23 cellular contexts compared by ENCODE assay signal in genomic region chr9:88604836-88605499, GRCh38.
DNase-seq lines count a peak whose midpoint lies in the region; ATAC-seq and TF ChIP-seq lines count a peak whose summit lies in the region.
"Had no signal": no experiment of that assay in that cellular context is flagged by ENCODE, and none has a peak within 500 bp of the region (broad histone marks: within the 10 kb centered on the region; RNA-seq: fewer than 3 reads in every experiment).

No MANE protein-coding gene starts in this region.

- H4K8ac ChIP-seq in trophoblast cell (ENCODE audit: low read depth, low read length), result no peak overlapping the region

- CTCF ChIA-PET in CD8-positive, alpha-beta memory T cell (lab: Charles Lee), result no interaction called here

- intact Hi-C loops in body of pancreas (cut with DNase I), result no loop called here
- intact Hi-C loops in thyroid gland (cut with DNase I), result no loop called here

- H3K4me2 ChIP-seq in trophoblast cell (ENCODE audit: low read length), result no peak overlapping the region
- H3K4me2 ChIP-seq: PC-9 had no signal

- POLR2A ChIA-PET in CD8-positive, alpha-beta memory T cell (lab: Charles Lee), result no interaction called here

- no peak overlapping the region for H2AFZ ChIP-seq in trophoblast cell (ENCODE audit: insufficient read depth, low read length, poor library complexity)
- H2AFZ ChIP-seq: PC-9 had no signal

- H3K9me3 ChIP-seq in gastroesophageal sphincter (no peaks in the 10 kb centered on the region), trophoblast cell (ENCODE audit: insufficient read depth, low read depth, low read length) (peaks cover 2% of the 10 kb centered on the region), body of pancreas (no peaks in the 10 kb centered on the region), thyroid gland (no peaks in the 10 kb centered on the region)
- H3K9me3 ChIP-seq in CD8-positive, alpha-beta memory T cell (ENCODE audit: low read length), result no peaks in the 10 kb centered on the region
- H3K9me3 ChIP-seq: MG63, tibial nerve had no signal

- H3K27me3 Mint-ChIP-seq in CD8-positive, alpha-beta memory T cell, result peaks cover 0 to 3% of the 10 kb centered on the region in 2 donors
- H3K27me3 Mint-ChIP-seq: IgD-negative memory B cell had no signal

- H3K27ac Mint-ChIP-seq in CD8-positive, alpha-beta memory T cell, result no peak overlapping the region
- H3K27ac Mint-ChIP-seq: activated naive CD8-positive, alpha-beta T cell treated with anti-CD3 and anti-CD28 coated beads, Interleukin-2, amount 10 ng/mL, durations not matched to agents 7 days and 5 days; activated T-cell treated with anti-CD3 and anti-CD28 coated beads, Interleukin-2, amount 50 U/mL, for 72 hours; effector memory CD8-positive, alpha-beta T cell; IgD-negative memory B cell; stimulated activated effector memory CD8-positive, alpha-beta T cell treated with anti-CD3 and anti-CD28 coated beads, Interleukin-12 subunit alpha, Interleukin-12 subunit beta, amount 100 ng/mL, for 72 hours had no signal

- no peak overlapping the region for H2BK120ac ChIP-seq in trophoblast cell (ENCODE audit: insufficient read depth, low read length, poor library complexity)

- H3K27ac ChIP-seq in angular gyrus (ENCODE audit: low read depth, low read length) (peak overlapping the region; percentile 54), gastroesophageal sphincter (peak overlapping the region; percentile 83 to 99 (median 90)), trophoblast cell (ENCODE audit: low read depth, low read length) (no peak overlapping the region), body of pancreas (no peak overlapping the region), thyroid gland (no peak overlapping the region)
- H3K27ac ChIP-seq in CD8-positive, alpha-beta memory T cell (ENCODE audit: low read depth, low read length), result no peak overlapping the region
- H3K27ac ChIP-seq: PC-9, SK-N-MC had no signal

- H2AK5ac ChIP-seq in trophoblast cell (ENCODE audit: low read length), result no peak overlapping the region

- H2BK12ac ChIP-seq in trophoblast cell (ENCODE audit: low read length), result no peak overlapping the region

- DNase-seq in trophoblast cell, result no peak
- DNase-seq in ureter (ENCODE audit: low spot score), result peak; percentile 62
- DNase-seq in CD8-positive, alpha-beta memory T cell, result no peak
- no peak for DNase-seq in NCI-H146 treated with DMSO at 0.1 percent for 48 hours (lab: John Stamatoyannopoulos, UW; ENCODE audit: unreplicated experiment)
- DNase-seq in body of pancreas, result no peak
- DNase-seq in thyroid gland, result no peak
- DNase-seq: activated naive CD8-positive, alpha-beta T cell treated with anti-CD3 and anti-CD28 coated beads, Interleukin-2, amount 10 ng/mL, durations not matched to agents 7 days and 5 days; activated T-cell treated with anti-CD3 and anti-CD28 coated beads, Interleukin-2, amount 50 U/mL, for 72 hours; cerebellar nuclear complex; DND-41; effector memory CD8-positive, alpha-beta T cell; MG63; NCI-H146; PC-9; retina had no signal

- no peak for TF ChIP-seq CTCF in gastroesophageal sphincter (IDR thresholded peaks at IDR 0.05)
- TF ChIP-seq CTCF in body of pancreas (IDR thresholded peaks at IDR 0.05), result no peak
- no peak for TF ChIP-seq CTCF in thyroid gland (IDR thresholded peaks at IDR 0.05)

- H3K79me1 ChIP-seq in trophoblast cell (ENCODE audit: low read length), result no peaks in the 10 kb centered on the region

- H3K9ac ChIP-seq in trophoblast cell (ENCODE audit: low read length), result peak overlapping the region; percentile 64

- H3K18ac ChIP-seq in trophoblast cell (ENCODE audit: low read length), result no peak overlapping the region

- ATAC-seq in gastroesophageal sphincter, result peak; percentile 89
- ATAC-seq in body of pancreas, result no peak
- ATAC-seq: activated CD4-positive, CD25-positive, alpha-beta regulatory T cell treated with anti-CD3 and anti-CD28 coated beads, Interleukin-2, amount 50 U/mL, for 24 hours; activated T-cell treated with anti-CD3 and anti-CD28 coated beads, Interleukin-2, amount 50 U/mL, for 72 hours; effector memory CD8-positive, alpha-beta T cell; stimulated activated effector memory CD8-positive, alpha-beta T cell treated with anti-CD3 and anti-CD28 coated beads, Interleukin-12 subunit alpha, Interleukin-12 subunit beta, amount 100 ng/mL, for 72 hours had no signal

- no peaks in the 10 kb centered on the region for H3K79me2 ChIP-seq in trophoblast cell (ENCODE audit: control insufficient read depth, insufficient read depth, low read length, poor library complexity)

- H3K23ac ChIP-seq in trophoblast cell (ENCODE audit: low read length), result peak overlapping the region; percentile 95

- no peaks in the 10 kb centered on the region for H3K36me3 ChIP-seq in gastroesophageal sphincter
- no peaks in the 10 kb centered on the region for H3K36me3 ChIP-seq in trophoblast cell (ENCODE audit: control insufficient read depth in 1 of 2, insufficient read depth in 2 of 2, low read length in 2 of 2)
- H3K36me3 ChIP-seq in CD8-positive, alpha-beta memory T cell (ENCODE audit: insufficient read depth, low read length), result no peaks in the 10 kb centered on the region
- H3K36me3 ChIP-seq in body of pancreas (replicated peaks in 1 of 2; ENCODE audit: insufficient read depth in 1 of 2, low read depth in 2 of 2), result no peaks in the 10 kb centered on the region
- no peaks in the 10 kb centered on the region for H3K36me3 ChIP-seq in thyroid gland
- H3K36me3 ChIP-seq: MG63, tibial nerve had no signal

- H2BK5ac ChIP-seq in trophoblast cell (ENCODE audit: low read depth, low read length, poor library complexity), result no peak overlapping the region

- peaks cover 3 to 28% (median 15%) of the 10 kb centered on the region in 3 donors for H3K4me1 ChIP-seq in gastroesophageal sphincter
- no peaks in the 10 kb centered on the region for H3K4me1 ChIP-seq in trophoblast cell (ENCODE audit: control insufficient read depth in 1 of 2, insufficient read depth in 2 of 2, low read length in 2 of 2)
- no peaks in the 10 kb centered on the region for H3K4me1 ChIP-seq in CD8-positive, alpha-beta memory T cell (ENCODE audit: insufficient read depth, low read length)
- H3K4me1 ChIP-seq in body of pancreas, result peaks cover 13% of the 10 kb centered on the region
- H3K4me1 ChIP-seq in thyroid gland, result no peaks in the 10 kb centered on the region

- H3K27me3 ChIP-seq in gastroesophageal sphincter (no peaks in the 10 kb centered on the region), trophoblast cell (ENCODE audit: insufficient read depth, low read length) (no peaks in the 10 kb centered on the region), body of pancreas (no peaks in the 10 kb centered on the region), thyroid gland (no peaks in the 10 kb centered on the region)
- no peaks in the 10 kb centered on the region for H3K27me3 ChIP-seq in CD8-positive, alpha-beta memory T cell (ENCODE audit: insufficient read depth, low read length, poor library complexity, severe bottlenecking)
- H3K27me3 ChIP-seq: MG63, tibial nerve had no signal

- H3K4me3 ChIP-seq in gastroesophageal sphincter (no peak overlapping the region), trophoblast cell (ENCODE audit: low read depth, low read length) (no peak overlapping the region), body of pancreas (no peak overlapping the region), thyroid gland (replicated peaks in 1 of 3) (no peak overlapping the region)
- H3K4me3 ChIP-seq in CD8-positive, alpha-beta memory T cell (ENCODE audit: low read length), result no peak overlapping the region
- H3K4me3 ChIP-seq: MG63, PC-9, SK-N-MC, tibial nerve had no signal

- no peak overlapping the region for H4K12ac ChIP-seq in trophoblast cell (ENCODE audit: low read depth, low read length)

- no peak overlapping the region for H3K14ac ChIP-seq in trophoblast cell (ENCODE audit: low read length)

- no peak overlapping the region for H4K91ac ChIP-seq in trophoblast cell (ENCODE audit: low read depth, low read length)

- H3K4ac ChIP-seq in trophoblast cell (ENCODE audit: low read depth, low read length), result no peak overlapping the region

- peak; percentile 26 for TF ChIP-seq EP300 in gastroesophageal sphincter (IDR thresholded peaks at IDR 0.05)

- no peaks in the 10 kb centered on the region for H3K4me1 Mint-ChIP-seq in CD8-positive, alpha-beta memory T cell
- H3K4me1 Mint-ChIP-seq: activated naive CD8-positive, alpha-beta T cell treated with anti-CD3 and anti-CD28 coated beads, Interleukin-2, amount 10 ng/mL, durations not matched to agents 7 days and 5 days; IgD-negative memory B cell; stimulated activated effector memory CD8-positive, alpha-beta T cell treated with anti-CD3 and anti-CD28 coated beads, Interleukin-12 subunit alpha, Interleukin-12 subunit beta, amount 100 ng/mL, for 72 hours had no signal

- 17 to 20% methylated on average over 1 to 3 of the region's 3 CpGs for WGBS in gastroesophageal sphincter (ENCODE audit: low coverage in 1 of 2), 2 donors
- WGBS in trophoblast cell (ENCODE audit: extremely low coverage, insufficient coverage, insufficient read length), result no CpG with 5 or more reads among the region's 3 CpGs
- WGBS in body of pancreas, 2 donors, result 53 to 77% methylated on average over 3 of the region's 3 CpGs
- 68 to 90% methylated on average over 3 of the region's 3 CpGs for WGBS in thyroid gland, 2 donors

- H3K9me3 Mint-ChIP-seq in CD8-positive, alpha-beta memory T cell, result no peaks in the 10 kb centered on the region
- H3K9me3 Mint-ChIP-seq: activated naive CD8-positive, alpha-beta T cell treated with anti-CD3 and anti-CD28 coated beads, Interleukin-2, amount 10 ng/mL, durations not matched to agents 7 days and 5 days; activated T-cell treated with anti-CD3 and anti-CD28 coated beads, Interleukin-2, amount 50 U/mL, for 72 hours; effector memory CD8-positive, alpha-beta T cell; HFFc6; stimulated activated effector memory CD8-positive, alpha-beta T cell treated with anti-CD3 and anti-CD28 coated beads, Interleukin-12 subunit alpha, Interleukin-12 subunit beta, amount 100 ng/mL, for 72 hours had no signal

- H3K4me3 Mint-ChIP-seq in CD8-positive, alpha-beta memory T cell, result no peak overlapping the region
- H3K4me3 Mint-ChIP-seq: activated naive CD8-positive, alpha-beta T cell treated with anti-CD3 and anti-CD28 coated beads, Interleukin-2, amount 10 ng/mL, durations not matched to agents 7 days and 5 days; activated T-cell treated with anti-CD3 and anti-CD28 coated beads, Interleukin-2, amount 50 U/mL, for 72 hours; effector memory CD8-positive, alpha-beta T cell; IgD-negative memory B cell; stimulated activated effector memory CD8-positive, alpha-beta T cell treated with anti-CD3 and anti-CD28 coated beads, Interleukin-12 subunit alpha, Interleukin-12 subunit beta, amount 100 ng/mL, for 72 hours had no signal

- TF ChIP-seq POLR2A in gastroesophageal sphincter (IDR thresholded peaks at IDR 0.05) (no peak), body of pancreas (IDR thresholded peaks at IDR 0.05) (no peak), thyroid gland (IDR thresholded peaks at IDR 0.05) (no peak)

- H3K36me3 Mint-ChIP-seq in CD8-positive, alpha-beta memory T cell, result no peaks in the 10 kb centered on the region
- H3K36me3 Mint-ChIP-seq: activated naive CD8-positive, alpha-beta T cell treated with anti-CD3 and anti-CD28 coated beads, Interleukin-2, amount 10 ng/mL, durations not matched to agents 7 days and 5 days; IgD-negative memory B cell; stimulated activated effector memory CD8-positive, alpha-beta T cell treated with anti-CD3 and anti-CD28 coated beads, Interleukin-12 subunit alpha, Interleukin-12 subunit beta, amount 100 ng/mL, for 72 hours had no signal

Comparison
In these comparisons a context has a peak if more than half of its experiments do, and no peak if none do; other contexts are left out.
1. H3K27ac ChIP-seq: peak in angular gyrus (single experiment) and gastroesophageal sphincter (4 of 4); none in trophoblast cell (single experiment), CD8-positive, alpha-beta memory T cell (single experiment), body of pancreas (0 of 4) and thyroid gland (0 of 3).